ENCODE assay signal across 8 cellular contexts in genomic region chr12:111600296-111600562, GRCh38. TPM values are rescaled to one million over a fixed set of nuclear protein-coding genes. Genes with fewer than 3 reads are reported as not detected.
DNase-seq lines count a peak whose midpoint lies in the region; ATAC-seq and TF ChIP-seq lines count a peak whose summit lies in the region.

No MANE protein-coding gene starts in this region.

- DNase-seq in GM20000 (ENCODE audit: low spot score): peak; percentile 12
- DNase-seq in fibroblast of pulmonary artery (ENCODE audit: low read depth): no peak
- no peak for DNase-seq in sigmoid colon
- no peak for DNase-seq in lower leg skin (ENCODE audit: low spot score in 2 of 2)
- DNase-seq in activated gamma-delta T cell treated with Interleukin-2 at 50 U/mL for 16 hours: no peak
- no peak for DNase-seq in T-helper 9 cell

- TF ChIP-seq CTCF in GM20000 (IDR thresholded peaks at IDR 0.05; ENCODE audit: extremely low read depth, missing control alignments): no peak
- no peak for TF ChIP-seq CTCF in VCaP (conservative IDR thresholded peaks at IDR 0.05)
- TF ChIP-seq CTCF in fibroblast of pulmonary artery (IDR thresholded peaks at IDR 0.05; ENCODE audit: low read length, missing control alignments): no peak
- no peak for TF ChIP-seq CTCF in sigmoid colon (IDR thresholded peaks at IDR 0.05)
- TF ChIP-seq CTCF in lower leg skin (IDR thresholded peaks at IDR 0.05): no peak

- no peaks in the 10 kb centered on the region for H3K36me3 ChIP-seq in sigmoid colon

- intact Hi-C loops in sigmoid colon (cut with DNase I) (no loop called here), lower leg skin (cut with DNase I; ENCODE audit: low total_unique reads) (no loop called here)

- peak overlapping the region; percentile 88 for H3K4me3 ChIP-seq in fibroblast of pulmonary artery (replicated peaks; ENCODE audit: low read depth, low read length)
- H3K4me3 ChIP-seq in sigmoid colon: peak overlapping the region in 3 of 4 donors; percentile 83 to 97 (median 96)
- no peak overlapping the region for H3K4me3 ChIP-seq in lower leg skin (ENCODE audit: low read depth, poor library complexity, severe bottlenecking)

- no peaks in the 10 kb centered on the region for H3K9me3 ChIP-seq in sigmoid colon

- H3K4me1 ChIP-seq in sigmoid colon: peaks cover 0 to 30% (median 26%) of the 10 kb centered on the region in 4 donors

- no peak for TF ChIP-seq EP300 in sigmoid colon (IDR thresholded peaks at IDR 0.05)

- WGBS in sigmoid colon, 2 donors: 2 to 21% methylated on average over 2 of the region's 2 CpGs
- WGBS in lower leg skin, 2 donors: 16 to 20% methylated on average over 2 of the region's 2 CpGs

- H3K27me3 ChIP-seq in sigmoid colon: no peaks in the 10 kb centered on the region

- TF ChIP-seq POLR2A in sigmoid colon (IDR thresholded peaks at IDR 0.05): no peak
- TF ChIP-seq POLR2A in lower leg skin (IDR thresholded peaks at IDR 0.05): no peak

- no peak for ATAC-seq in HG03135 (IDR thresholded peaks at IDR 0.05; ENCODE audit: unreplicated experiment)

- H3K27ac ChIP-seq in VCaP: peak overlapping the region; percentile 100
- peak overlapping the region; percentile 96 to 99 (median 98) for H3K27ac ChIP-seq in sigmoid colon

RNA-seq across cellular contexts. Expression of gene ATXN2, which starts 1.1 kb away (rescaled TPM):
- total RNA-seq in sigmoid colon: 100 to 1,000 TPM in 1 of 4 donors, 10 to 100 TPM in 3; 42.5 to 119 (median 54.7) TPM
- 10 to 100 TPM in 2 of 3 donors, 1 to 10 TPM in 1; 6.5 to 24.3 (median 10.2) TPM for polyA plus RNA-seq in sigmoid colon
- total RNA-seq in lower leg skin: 10 to 100 TPM; 20.3 to 42.9 (median 25.9) TPM
